15 cellular contexts compared by ENCODE assay signal in the genomic region with DNA sequence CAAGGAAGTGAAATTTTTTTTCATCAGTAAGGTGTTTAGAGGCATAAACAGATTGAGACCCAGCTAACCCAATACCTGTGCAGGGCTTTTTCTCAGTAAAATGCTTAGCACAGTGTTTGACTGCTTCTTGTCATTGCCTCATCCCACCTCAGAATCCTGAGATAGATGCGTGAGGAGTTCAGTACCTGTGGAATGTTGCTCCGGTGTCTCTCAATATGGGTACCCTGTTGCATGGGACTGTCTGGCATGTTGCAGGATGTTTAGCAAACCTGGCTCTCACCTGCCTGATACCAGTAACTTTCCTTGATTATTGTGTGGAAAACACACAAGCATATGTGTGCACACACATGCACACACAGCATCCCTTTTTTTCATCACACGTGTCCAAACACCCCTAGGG.
DNase-seq lines count a peak whose midpoint lies in the region; ATAC-seq and TF ChIP-seq lines count a peak whose summit lies in the region.
"Had no signal": no experiment of that assay in that cellular context is flagged by ENCODE, and none has a peak within 500 bp of the region (broad histone marks: within the 10 kb centered on the region; RNA-seq: fewer than 3 reads in every experiment).

No MANE protein-coding gene starts in this region.

- no peaks in the 10 kb centered on the region for H3K27me3 Mint-ChIP-seq in activated CD8-positive, alpha-beta memory T cell treated with anti-CD3 and anti-CD28 coated beads, Interleukin-2, amount 10 ng/mL, durations not matched to agents 7 days and 5 days
- H3K27me3 Mint-ChIP-seq in natural killer cell treated with Interleukin-12 subunit alpha and Interleukin-12 subunit beta and Interleukin-15 and Interleukin-18, amount 100 ng/mL, for 72 hours = no peaks in the 10 kb centered on the region
- H3K27me3 Mint-ChIP-seq: CD4-positive, alpha-beta memory T cell; IgD-negative memory B cell had no signal

- H3K4me1 ChIP-seq in spleen = peaks cover 0 to 23% (median 1%) of the 10 kb centered on the region in 6 donors
- H3K4me1 ChIP-seq: A549, HAP-1 had no signal

- H3K27me3 ChIP-seq in spleen (replicated peaks in 1 of 7) = no peaks in the 10 kb centered on the region

- no peaks in the 10 kb centered on the region for H3K9me3 Mint-ChIP-seq in activated CD8-positive, alpha-beta memory T cell treated with anti-CD3 and anti-CD28 coated beads, Interleukin-2, amount 10 ng/mL, durations not matched to agents 7 days and 5 days (ENCODE audit: low read depth)
- H3K9me3 Mint-ChIP-seq in natural killer cell treated with Interleukin-12 subunit alpha and Interleukin-12 subunit beta and Interleukin-15 and Interleukin-18, amount 100 ng/mL, for 72 hours = no peaks in the 10 kb centered on the region
- H3K9me3 Mint-ChIP-seq: CD4-positive, alpha-beta memory T cell; IgD-negative memory B cell had no signal

- intact Hi-C loops in spleen (cut with DNase I; ENCODE audit: low total_unique reads) = no loop called here

- H3K27ac Mint-ChIP-seq in activated CD8-positive, alpha-beta memory T cell treated with anti-CD3 and anti-CD28 coated beads, Interleukin-2, amount 10 ng/mL, durations not matched to agents 7 days and 5 days = peak overlapping the region; percentile 29
- peak overlapping the region; percentile 48 to 52 for H3K27ac Mint-ChIP-seq in natural killer cell treated with Interleukin-12 subunit alpha and Interleukin-12 subunit beta and Interleukin-15 and Interleukin-18, amount 100 ng/mL, for 72 hours
- H3K27ac Mint-ChIP-seq: CD4-positive, alpha-beta memory T cell; IgD-negative memory B cell had no signal

- peak overlapping the region in 6 of 8 donors; percentile 1 to 46 (median 27) for H3K4me3 ChIP-seq in spleen
- H3K4me3 ChIP-seq: A549, HAP-1 had no signal

- ATAC-seq in activated CD8-positive, alpha-beta memory T cell treated with anti-CD3 and anti-CD28 coated beads, Interleukin-2, amount 10 ng/mL, durations not matched to agents 7 days and 5 days = peak; percentile 30
- peak; percentile 17 for ATAC-seq in left lobe of liver
- peak in 1 of 2 donors; percentile 29 for ATAC-seq in natural killer cell treated with Interleukin-12 subunit alpha and Interleukin-12 subunit beta and Interleukin-15 and Interleukin-18, amount 100 ng/mL, for 72 hours
- no peak for ATAC-seq in HG03095 (IDR thresholded peaks at IDR 0.05; ENCODE audit: unreplicated experiment)
- ATAC-seq in HG02938 (IDR thresholded peaks at IDR 0.05; ENCODE audit: unreplicated experiment) = no peak
- ATAC-seq in HG02970 (IDR thresholded peaks at IDR 0.05; ENCODE audit: low FRiP score, unreplicated experiment) = no peak
- ATAC-seq: A549 had no signal

- TF ChIP-seq POLR2A in spleen (IDR thresholded peaks at IDR 0.05) = no peak

- TF ChIP-seq CTCF in spleen (IDR thresholded peaks at IDR 0.05 in 8 of 11, conservative IDR thresholded peaks at IDR 0.05 in 3 of 11) = no peak

- peak overlapping the region in 6 of 8 donors; percentile 39 to 77 (median 62) for H3K27ac ChIP-seq in spleen
- H3K27ac ChIP-seq: 22Rv1, A549, C4-2B had no signal

- no peak for DNase-seq in activated CD8-positive, alpha-beta memory T cell treated with anti-CD3 and anti-CD28 coated beads, Interleukin-2, amount 10 ng/mL, durations not matched to agents 7 days and 5 days
- DNase-seq in activated CD8-positive, alpha-beta memory T cell treated with anti-CD3 and anti-CD28 coated beads for 24 hours = no peak
- DNase-seq in left lobe of liver (ENCODE audit: low spot score) = no peak
- DNase-seq in natural killer cell treated with Interleukin-12 subunit alpha and Interleukin-12 subunit beta and Interleukin-15 and Interleukin-18, amount 100 ng/mL, for 72 hours (ENCODE audit: low spot score) = no peak
- no peak for DNase-seq in spleen
- DNase-seq: AML-193; CD4-positive, alpha-beta memory T cell had no signal

- 81 to 90% (median 84%) methylated on average over 3 of the region's 3 CpGs for WGBS in spleen, 5 donors

- CTCF ChIA-PET in activated CD8-positive, alpha-beta memory T cell treated with anti-CD3 and anti-CD28 coated beads, Interleukin-2, amount 10 ng/mL, durations not matched to agents 7 days and 5 days (lab: Charles Lee) = interaction anchor here (1.0 kb wide), 1 partner anchor 12 kb away, joined by 3 read pairs; no protein-coding TSS in a partner anchor

- H3K4me3 Mint-ChIP-seq in activated CD8-positive, alpha-beta memory T cell treated with anti-CD3 and anti-CD28 coated beads, Interleukin-2, amount 10 ng/mL, durations not matched to agents 7 days and 5 days = no peak overlapping the region
- H3K4me3 Mint-ChIP-seq in natural killer cell treated with Interleukin-12 subunit alpha and Interleukin-12 subunit beta and Interleukin-15 and Interleukin-18, amount 100 ng/mL, for 72 hours = peak overlapping the region; percentile 24
- H3K4me3 Mint-ChIP-seq: CD4-positive, alpha-beta memory T cell; IgD-negative memory B cell had no signal

- peaks cover 0 to 87% (median 17%) of the 10 kb centered on the region in 6 donors for H3K36me3 ChIP-seq in spleen
- H3K36me3 ChIP-seq: HAP-1 had no signal

- no peaks in the 10 kb centered on the region for H3K9me3 ChIP-seq in spleen
- H3K9me3 ChIP-seq: A549, HAP-1 had no signal

- H3K4me1 Mint-ChIP-seq in activated CD8-positive, alpha-beta memory T cell treated with anti-CD3 and anti-CD28 coated beads, Interleukin-2, amount 10 ng/mL, durations not matched to agents 7 days and 5 days = peaks cover 13% of the 10 kb centered on the region
- peaks cover 26 to 29% of the 10 kb centered on the region in 2 donors for H3K4me1 Mint-ChIP-seq in natural killer cell treated with Interleukin-12 subunit alpha and Interleukin-12 subunit beta and Interleukin-15 and Interleukin-18, amount 100 ng/mL, for 72 hours (ENCODE audit: low read depth in 2 of 2)
- H3K4me1 Mint-ChIP-seq: CD4-positive, alpha-beta memory T cell; IgD-negative memory B cell had no signal

- peaks cover 34% of the 10 kb centered on the region for H3K36me3 Mint-ChIP-seq in activated CD8-positive, alpha-beta memory T cell treated with anti-CD3 and anti-CD28 coated beads, Interleukin-2, amount 10 ng/mL, durations not matched to agents 7 days and 5 days
- peaks cover 36% of the 10 kb centered on the region for H3K36me3 Mint-ChIP-seq in natural killer cell treated with Interleukin-12 subunit alpha and Interleukin-12 subunit beta and Interleukin-15 and Interleukin-18, amount 100 ng/mL, for 72 hours

Comparison
In these comparisons a context has a peak if more than half of its experiments do, and no peak if none do; other contexts are left out.
1. ATAC-seq: peak in activated CD8-positive, alpha-beta memory T cell treated with anti-CD3 and anti-CD28 coated beads, Interleukin-2, amount 10 ng/mL, durations not matched to agents 7 days and 5 days (single experiment) and left lobe of liver (single experiment); none in HG03095 (single experiment), HG02938 (single experiment) and HG02970 (single experiment).